17 cellular contexts compared by ENCODE assay signal in the genomic region with DNA sequence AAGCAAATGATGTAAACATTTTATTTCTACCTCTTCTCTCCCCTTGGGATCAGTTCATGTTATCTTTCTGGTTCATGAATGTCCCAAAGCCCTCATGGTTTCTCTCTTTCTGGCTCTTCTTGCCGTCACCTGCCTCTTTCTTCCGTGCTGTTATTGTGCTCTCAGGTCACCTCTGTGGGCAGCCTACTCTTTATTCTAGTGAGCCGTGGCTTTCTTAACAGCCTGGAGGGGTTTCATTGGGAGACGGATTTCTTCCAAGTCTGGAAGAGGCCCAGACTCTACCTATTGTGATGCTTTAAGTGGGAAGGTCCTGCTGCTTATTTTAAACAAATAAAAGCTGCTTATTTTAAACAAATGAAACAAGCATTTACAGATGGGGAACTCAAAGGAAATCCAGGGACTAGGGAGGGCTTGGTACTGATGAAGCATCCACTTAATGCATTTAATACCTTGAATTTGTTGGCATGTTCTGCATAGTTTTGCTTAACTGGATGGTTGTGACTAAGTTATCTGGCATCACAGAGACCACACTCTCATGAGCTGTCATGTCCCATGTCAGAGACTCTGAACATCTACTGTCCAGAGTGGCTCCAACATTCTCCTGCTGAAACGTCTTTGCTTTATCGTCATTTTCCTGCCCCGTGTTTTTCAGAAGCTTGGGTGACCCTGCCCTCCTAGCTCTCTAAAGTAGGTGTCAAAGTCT.
DNase-seq lines count a peak whose midpoint lies in the region; ATAC-seq and TF ChIP-seq lines count a peak whose summit lies in the region.
"Had no signal": no experiment of that assay in that cellular context is flagged by ENCODE, and none has a peak within 500 bp of the region (broad histone marks: within the 10 kb centered on the region; RNA-seq: fewer than 3 reads in every experiment).

No MANE protein-coding gene starts in this region.

- peak; percentile 72 for ATAC-seq in WTC11
- ATAC-seq in HG02840 (IDR thresholded peaks at IDR 0.05; ENCODE audit: low FRiP score, unreplicated experiment), result no peak
- ATAC-seq in activated CD8-positive, alpha-beta T cell treated with anti-CD3 and anti-CD28 coated beads, Interleukin-2, amount 10 ng/mL, durations not matched to agents 7 days and 5 days, result no peak
- ATAC-seq: A549, HCT116 had no signal

- no peak overlapping the region for H3K9ac ChIP-seq in fibroblast of lung (ENCODE audit: insufficient read depth, low read length)

- peaks cover 44% of the 10 kb centered on the region for H3K4me1 Mint-ChIP-seq in WTC11
- no peaks in the 10 kb centered on the region for H3K4me1 Mint-ChIP-seq in CD4-positive, alpha-beta memory T cell
- H3K4me1 Mint-ChIP-seq in activated CD8-positive, alpha-beta T cell treated with anti-CD3 and anti-CD28 coated beads, Interleukin-2, amount 10 ng/mL, durations not matched to agents 7 days and 5 days (ENCODE audit: low read depth), result no peaks in the 10 kb centered on the region
- H3K4me1 Mint-ChIP-seq: CD14-positive monocyte had no signal

- no peak overlapping the region for H2AFZ ChIP-seq in fibroblast of lung (ENCODE audit: low read length)

- H3K27ac Mint-ChIP-seq in WTC11, result no peak overlapping the region
- H3K27ac Mint-ChIP-seq in CD4-positive, alpha-beta memory T cell, result no peak overlapping the region
- no peak overlapping the region for H3K27ac Mint-ChIP-seq in activated CD8-positive, alpha-beta T cell treated with anti-CD3 and anti-CD28 coated beads, Interleukin-2, amount 10 ng/mL, durations not matched to agents 7 days and 5 days
- H3K27ac Mint-ChIP-seq: CD14-positive monocyte had no signal

- H3K4me1 ChIP-seq in fibroblast of lung (ENCODE audit: control insufficient read depth, extremely low read depth, insufficient read depth, low read length), result no peaks in the 10 kb centered on the region
- H3K4me1 ChIP-seq in CD4-positive, alpha-beta memory T cell (ENCODE audit: insufficient read depth, low read length), result no peaks in the 10 kb centered on the region
- H3K4me1 ChIP-seq: A549 had no signal

- H3K4me3 Mint-ChIP-seq in WTC11, result no peak overlapping the region
- H3K4me3 Mint-ChIP-seq in CD4-positive, alpha-beta memory T cell, result no peak overlapping the region
- no peak overlapping the region for H3K4me3 Mint-ChIP-seq in activated CD8-positive, alpha-beta T cell treated with anti-CD3 and anti-CD28 coated beads, Interleukin-2, amount 10 ng/mL, durations not matched to agents 7 days and 5 days
- H3K4me3 Mint-ChIP-seq: CD14-positive monocyte had no signal

- no peaks in the 10 kb centered on the region for H3K36me3 ChIP-seq in H7 (replicated peaks; ENCODE audit: control insufficient read depth, insufficient read depth, low read length)
- H3K36me3 ChIP-seq in fibroblast of lung (ENCODE audit: control insufficient read depth, insufficient read depth, low read length), result no peaks in the 10 kb centered on the region
- H3K36me3 ChIP-seq in CD4-positive, alpha-beta memory T cell (ENCODE audit: insufficient read depth, low read length), result no peaks in the 10 kb centered on the region

- no peaks in the 10 kb centered on the region for H3K79me2 ChIP-seq in fibroblast of lung (ENCODE audit: control insufficient read depth, insufficient read depth, low read length)

- no peaks in the 10 kb centered on the region for H4K20me1 ChIP-seq in fibroblast of lung (ENCODE audit: control insufficient read depth, extremely low read depth, insufficient read depth, low read length)

- CTCF ChIA-PET in WTC11 (lab: Charles Lee), result interaction anchor here (0.9 to 1.9 kb wide), 2 partner anchors 10 to 267 kb away, joined by 4 to 6 read pairs; no protein-coding TSS in a partner anchor
- CTCF ChIA-PET in CD4-positive, alpha-beta memory T cell (lab: Charles Lee; ENCODE audit: partially characterized antibody), result no interaction called here
- CTCF ChIA-PET in activated CD8-positive, alpha-beta T cell treated with anti-CD3 and anti-CD28 coated beads, Interleukin-2, amount 10 ng/mL, durations not matched to agents 7 days and 5 days (lab: Charles Lee), result no interaction called here

- no peaks in the 10 kb centered on the region for H3K9me3 Mint-ChIP-seq in WTC11
- peaks cover 0 to 14% (median 7%) of the 10 kb centered on the region in 8 donors for H3K9me3 Mint-ChIP-seq in CD4-positive, alpha-beta memory T cell
- H3K9me3 Mint-ChIP-seq in activated CD8-positive, alpha-beta T cell treated with anti-CD3 and anti-CD28 coated beads, Interleukin-2, amount 10 ng/mL, durations not matched to agents 7 days and 5 days (ENCODE audit: insufficient read depth), result peaks cover 11% of the 10 kb centered on the region

- no peak overlapping the region for H3K4me3 ChIP-seq in H7 (ENCODE audit: insufficient read depth, low read depth, low read length)
- H3K4me3 ChIP-seq in fibroblast of lung (replicated peaks in 1 of 4; ENCODE audit: control extremely low read depth in 1 of 4, insufficient read depth in 1 of 4, low read depth in 3 of 4, low read length in 4 of 4), result no peak overlapping the region
- H3K4me3 ChIP-seq in CD4-positive, alpha-beta memory T cell (ENCODE audit: low read length in 2 of 2), result no peak overlapping the region
- H3K4me3 ChIP-seq: A549 had no signal

- TF ChIP-seq CTCF in WTC11 (IDR thresholded peaks at IDR 0.05) (no peak), fibroblast of lung (conservative IDR thresholded peaks at IDR 0.05 in 1 of 2, IDR thresholded peaks at IDR 0.05 in 1 of 2; ENCODE audit: low read depth in 1 of 2, low read length in 2 of 2) (no peak)

- H3K36me3 Mint-ChIP-seq in WTC11, result no peaks in the 10 kb centered on the region
- H3K36me3 Mint-ChIP-seq in CD4-positive, alpha-beta memory T cell, result no peaks in the 10 kb centered on the region
- no peaks in the 10 kb centered on the region for H3K36me3 Mint-ChIP-seq in activated CD8-positive, alpha-beta T cell treated with anti-CD3 and anti-CD28 coated beads, Interleukin-2, amount 10 ng/mL, durations not matched to agents 7 days and 5 days (ENCODE audit: low read depth)
- H3K36me3 Mint-ChIP-seq: CD14-positive monocyte had no signal

- POLR2A ChIA-PET in WTC11 (lab: Charles Lee), result no interaction called here
- POLR2A ChIA-PET in CD4-positive, alpha-beta memory T cell (lab: Charles Lee; ENCODE audit: partially characterized antibody), result no interaction called here
- POLR2A ChIA-PET in activated CD8-positive, alpha-beta T cell treated with anti-CD3 and anti-CD28 coated beads, Interleukin-2, amount 10 ng/mL, durations not matched to agents 7 days and 5 days (lab: Charles Lee), result no interaction called here

- intact Hi-C loops in CD4-positive, alpha-beta memory T cell (cut with micrococcal nuclease), result no loop called here

- DNase-seq in DMS79 (lab: John Stamatoyannopoulos, UW) (peak; percentile 90), H7 (peak; percentile 29), WTC11 (ENCODE audit: low spot score) (no peak), fibroblast of lung (ENCODE audit: low read depth in 2 of 2) (peak; percentile 8 to 88), DMS153 (lab: John Stamatoyannopoulos, UW) (no peak)
- DNase-seq in CD4-positive, alpha-beta memory T cell, result no peak
- no peak for DNase-seq in activated CD8-positive, alpha-beta T cell treated with anti-CD3 and anti-CD28 coated beads, Interleukin-2, amount 10 ng/mL, durations not matched to agents 7 days and 5 days
- DNase-seq: KG1, NCI-H1048, NCI-H1694 treated with DMSO at 0.1 percent for 48 hours, NCI-H2171, NCI-H524 had no signal

- no peak overlapping the region for H3K4me2 ChIP-seq in fibroblast of lung (ENCODE audit: extremely low read depth, insufficient read depth, low read length)
- H3K4me2 ChIP-seq: A549 had no signal

- H3K9me3 ChIP-seq in fibroblast of lung (ENCODE audit: control insufficient read depth, insufficient read depth, low read depth, low read length), result no peaks in the 10 kb centered on the region
- no peaks in the 10 kb centered on the region for H3K9me3 ChIP-seq in CD4-positive, alpha-beta memory T cell (ENCODE audit: control insufficient read depth in 1 of 2, low read length in 2 of 2)
- H3K9me3 ChIP-seq: A549 had no signal

- no peak overlapping the region for H3K27ac ChIP-seq in fibroblast of lung (ENCODE audit: insufficient read depth, low read length)
- H3K27ac ChIP-seq in CD4-positive, alpha-beta memory T cell (ENCODE audit: low read depth, low read length), result no peak overlapping the region
- H3K27ac ChIP-seq: A549, HL-60 had no signal

- H3K27me3 Mint-ChIP-seq in WTC11 (ENCODE audit: low read depth), result peaks cover 4% of the 10 kb centered on the region; the same call in 1 of the 2 replicates
- H3K27me3 Mint-ChIP-seq in CD4-positive, alpha-beta memory T cell, result no peaks in the 10 kb centered on the region
- H3K27me3 Mint-ChIP-seq in activated CD8-positive, alpha-beta T cell treated with anti-CD3 and anti-CD28 coated beads, Interleukin-2, amount 10 ng/mL, durations not matched to agents 7 days and 5 days (ENCODE audit: low read depth), result no peaks in the 10 kb centered on the region

- H3K27me3 ChIP-seq in H7 (ENCODE audit: control insufficient read depth, insufficient read depth, low read length) (no peaks in the 10 kb centered on the region), fibroblast of lung (ENCODE audit: control insufficient read depth, insufficient read depth, low read length) (no peaks in the 10 kb centered on the region)
- no peaks in the 10 kb centered on the region for H3K27me3 ChIP-seq in CD4-positive, alpha-beta memory T cell (ENCODE audit: insufficient read depth, low read length)

TF ChIP-seq in WTC11, 78 proteins besides CTCF, POLR2A, EP300 and RAD21:
- TF ChIP-seq, protein P1, sequence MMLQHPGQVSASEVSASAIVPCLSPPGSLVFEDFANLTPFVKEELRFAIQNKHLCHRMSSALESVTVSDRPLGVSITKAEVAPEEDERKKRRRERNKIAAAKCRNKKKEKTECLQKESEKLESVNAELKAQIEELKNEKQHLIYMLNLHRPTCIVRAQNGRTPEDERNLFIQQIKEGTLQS (CRISPR knock-in tag; conservative IDR thresholded peaks at IDR 0.05), result no peak

Comparison
In these comparisons a context has a peak if more than half of its experiments do, and no peak if none do; other contexts are left out.
1. DNase-seq: peak in DMS79 (single experiment), H7 (single experiment) and fibroblast of lung (2 of 2); none in WTC11 (single experiment), DMS153 (single experiment), CD4-positive, alpha-beta memory T cell (0 of 5) and activated CD8-positive, alpha-beta T cell treated with anti-CD3 and anti-CD28 coated beads, Interleukin-2, amount 10 ng/mL, durations not matched to agents 7 days and 5 days (single experiment).